In the genomic region with DNA sequence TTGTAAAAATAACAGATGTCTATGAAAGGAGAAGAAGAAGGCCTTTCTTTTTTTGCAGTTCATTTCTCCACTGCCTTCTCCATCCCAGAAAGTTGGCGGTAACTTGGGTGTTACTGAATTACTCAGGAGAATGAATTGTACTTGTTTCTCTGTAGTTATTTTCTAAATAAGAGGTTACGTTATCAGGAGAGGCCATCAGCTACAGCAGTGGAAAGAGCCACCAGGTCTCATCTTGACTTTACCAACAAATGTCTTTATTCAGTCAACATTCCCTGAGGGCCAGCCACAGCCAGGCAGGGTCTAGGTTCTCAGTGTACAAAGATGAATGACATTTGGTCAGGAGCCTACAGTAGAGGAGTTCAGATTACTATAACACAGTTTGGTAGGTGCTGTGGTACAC, we compare ENCODE assay signal across 11 cellular contexts. TPM values are rescaled to one million over a fixed set of nuclear protein-coding genes. Genes with fewer than 3 reads are reported as not detected.
A peak's percentile ranks its signal among the peaks of the same experiment; 100 is the strongest.
DNase-seq lines count a peak whose midpoint lies in the region; TF ChIP-seq lines count a peak whose summit lies in the region.
"Had no signal": no experiment of that assay in that cellular context is flagged by ENCODE, and none has a peak within 500 bp of the region (broad histone marks: within the 10 kb centered on the region; RNA-seq: fewer than 3 reads in every experiment).

No MANE protein-coding gene starts in this region.

- no peak overlapping the region for H3K14ac ChIP-seq in mesenchymal stem cell (ENCODE audit: low read length in 2 of 2)

- H2BK5ac ChIP-seq in mesenchymal stem cell (ENCODE audit: low read depth, low read length, poor library complexity, severe bottlenecking) = no peak overlapping the region

- H3K4me2 ChIP-seq in GM23248 (ENCODE audit: unreplicated experiment) (peak overlapping the region; percentile 13), mesenchymal stem cell (ENCODE audit: low read length, poor library complexity, severe bottlenecking) (no peak overlapping the region)

- WGBS in GM23248 (ENCODE audit: low coverage in 1 of 2, low lambda C conversion rate in 2 of 2, missing lambda C conversion rate in 2 of 2), 2 experiments = 46 to 51% methylated on average over 2 of the region's 2 CpGs
- WGBS in mesenchymal stem cell = no CpG with 5 or more reads among the region's 2 CpGs

- H2AFZ ChIP-seq in GM23248 (peak overlapping the region; percentile 42), mesenchymal stem cell (ENCODE audit: low read depth, low read length) (no peak overlapping the region)

- H3K9me2 ChIP-seq in GM23248 (ENCODE audit: insufficient read depth) = no peaks in the 10 kb centered on the region

- H3K4ac ChIP-seq in mesenchymal stem cell (ENCODE audit: low read depth in 1 of 2, low read length in 2 of 2) = no peak overlapping the region

- no peak overlapping the region for H2BK15ac ChIP-seq in mesenchymal stem cell (ENCODE audit: low read depth, poor library complexity, severe bottlenecking)

- H3K27me3 ChIP-seq in GM23248 (replicated peaks; ENCODE audit: insufficient read depth) = no peaks in the 10 kb centered on the region
- H3K27me3 ChIP-seq in mesenchymal stem cell (ENCODE audit: control insufficient read depth in 1 of 2, insufficient read depth in 1 of 2, low read length in 2 of 2) = no peaks in the 10 kb centered on the region

- H3K79me1 ChIP-seq in mesenchymal stem cell (replicated peaks; ENCODE audit: low read length, poor library complexity, severe bottlenecking) = peaks cover 36% of the 10 kb centered on the region

- H3F3A ChIP-seq in GM23248 (ENCODE audit: insufficient read depth) = peaks cover 25% of the 10 kb centered on the region

- DNase-seq in GM23248 (peak; percentile 32), coronary artery (ENCODE audit: low spot score) (no peak), mesenchymal stem cell (no peak), NCI-H1417 (lab: John Stamatoyannopoulos, UW) (no peak), activated gamma-delta T cell (lab: John Stamatoyannopoulos, UW) (no peak), activated T-cell treated with anti-CD3 and anti-CD28 coated beads for 4 hours (no peak)
- DNase-seq in stimulated activated CD4-positive, alpha-beta T cell treated with anti-CD3 and anti-CD28 coated beads, Interleukin-2, amount 100 ng/mL, for 48 hours = no peak
- DNase-seq: activated CD4-positive, alpha-beta memory T cell treated with anti-CD3 and anti-CD28 coated beads, Interleukin-2, amount 10 ng/mL, durations not matched to agents 7 days and 5 days; mucosa of descending colon; stimulated activated CD4-positive, alpha-beta T cell treated with anti-CD3 and anti-CD28 coated beads, Interleukin-4, amount 100 ng/mL, for 1 hour had no signal

- H3K23ac ChIP-seq in mesenchymal stem cell (ENCODE audit: low read length in 2 of 2) = no peak overlapping the region

- H3K36me3 ChIP-seq in GM23248 (ENCODE audit: low read depth) (no peaks in the 10 kb centered on the region), mesenchymal stem cell (ENCODE audit: control insufficient read depth in 1 of 2, insufficient read depth in 2 of 2, low read depth in 1 of 2, low read length in 2 of 2) (peaks cover 3 to 4% of the 10 kb centered on the region in 2 experiments)

- no peak overlapping the region for H2BK120ac ChIP-seq in mesenchymal stem cell (ENCODE audit: low read depth, low read length)

- H3K27ac ChIP-seq in GM23248 (peak overlapping the region; percentile 74), coronary artery (peak overlapping the region; percentile 81 to 87), mesenchymal stem cell (ENCODE audit: low read length, poor library complexity, severe bottlenecking) (no peak overlapping the region), skin epidermis (peak overlapping the region in 11 of 21 experiments; percentile 1 to 73 (median 32))

- H3K4me3 ChIP-seq in GM23248 (no peak overlapping the region), coronary artery (no peak overlapping the region), mesenchymal stem cell (ENCODE audit: insufficient read depth in 1 of 2, low read depth in 1 of 2, low read length in 2 of 2) (no peak overlapping the region), skin epidermis (no peak overlapping the region)
- H3K4me3 ChIP-seq: mucosa of descending colon had no signal

- H4K91ac ChIP-seq in mesenchymal stem cell (ENCODE audit: low read length) = peak overlapping the region; percentile 79

- H3K9ac ChIP-seq in GM23248 (peak overlapping the region; percentile 40), mesenchymal stem cell (ENCODE audit: low read length) (peak overlapping the region; percentile 55)

- TF ChIP-seq CTCF in coronary artery (IDR thresholded peaks at IDR 0.05) = no peak

- H3K79me2 ChIP-seq in GM23248 (ENCODE audit: insufficient read depth) = peaks cover 46% of the 10 kb centered on the region

- H4K20me1 ChIP-seq in GM23248 (ENCODE audit: insufficient read depth) = no peaks in the 10 kb centered on the region

- peaks cover 25% of the 10 kb centered on the region for H3K4me1 ChIP-seq in GM23248 (ENCODE audit: insufficient read depth)
- H3K4me1 ChIP-seq in mesenchymal stem cell (ENCODE audit: control insufficient read depth, insufficient read depth, low read depth, low read length) = no peaks in the 10 kb centered on the region

- H2BK12ac ChIP-seq in mesenchymal stem cell (ENCODE audit: low read length in 2 of 2) = peak overlapping the region; percentile 7 to 54

- H3K18ac ChIP-seq in mesenchymal stem cell (ENCODE audit: low read depth in 1 of 2, low read length in 2 of 2) = peak overlapping the region; percentile 37

- H4K8ac ChIP-seq in mesenchymal stem cell (ENCODE audit: low read length) = peak overlapping the region; percentile 80

- in situ Hi-C loops in GM23248 (cut with MboI) = no loop called here

- no peak overlapping the region for H2AK5ac ChIP-seq in mesenchymal stem cell (ENCODE audit: low read length, severe bottlenecking)

- H3K9me3 ChIP-seq in GM23248 (ENCODE audit: low read depth) (no peaks in the 10 kb centered on the region), mesenchymal stem cell (ENCODE audit: control insufficient read depth, low read length) (no peaks in the 10 kb centered on the region)
- H3K9me3 ChIP-seq: mucosa of descending colon had no signal

RNA-seq across cellular contexts. Expression of a gene that starts 8.1 kb away (rescaled TPM):
- 4.0 and 4.5 TPM in 2 replicates for total RNA-seq in GM23248 (2014; rRNA removed; shearing (Covaris generic))
- polyA plus RNA-seq in GM23248 (2016; fragmentation: Nextera tagmentation; extraction: Ambion mirVana) = 30.1 and 30.8 TPM in 2 replicates
- 14.1 TPM for polyA plus RNA-seq in mesenchymal stem cell (2013, experiment 1 of 2)
- polyA plus RNA-seq in mesenchymal stem cell (2013, experiment 2 of 2) = 14.6 TPM
